Comparison of ENCODE assay signal across 10 cellular contexts in genomic region chr3:18237251-18238005, GRCh38.
A peak's percentile ranks its signal among the peaks of the same experiment; 100 is the strongest.
DNase-seq lines count a peak whose midpoint lies in the region; ATAC-seq and TF ChIP-seq lines count a peak whose summit lies in the region.
"Had no signal": no experiment of that assay in that cellular context is flagged by ENCODE, and none has a peak within 500 bp of the region (broad histone marks: within the 10 kb centered on the region; RNA-seq: fewer than 3 reads in every experiment).

No MANE protein-coding gene starts in this region.

- H3K4me3 Mint-ChIP-seq in activated CD8-positive, alpha-beta memory T cell treated with anti-CD3 and anti-CD28 coated beads, Interleukin-2, amount 10 ng/mL, durations not matched to agents 7 days and 5 days: no peak overlapping the region
- H3K4me3 Mint-ChIP-seq: T-helper 1 cell treated with Interleukin-12 subunit alpha and Interleukin-12 subunit beta and Interleukin-4 antibody, amounts not matched to agents 30 μg/mL and 1 μg/mL, for 36 hours had no signal

- H3K4me3 ChIP-seq in retinal pigment epithelial cell (ENCODE audit: low read length): no peak overlapping the region

- no peaks in the 10 kb centered on the region for H3K9me3 Mint-ChIP-seq in activated CD8-positive, alpha-beta memory T cell treated with anti-CD3 and anti-CD28 coated beads, Interleukin-2, amount 10 ng/mL, durations not matched to agents 7 days and 5 days (ENCODE audit: low read depth)
- H3K9me3 Mint-ChIP-seq: T-helper 1 cell treated with Interleukin-12 subunit alpha and Interleukin-12 subunit beta and Interleukin-4 antibody, amounts not matched to agents 30 μg/mL and 1 μg/mL, for 36 hours had no signal

- CTCF ChIA-PET in activated CD8-positive, alpha-beta memory T cell treated with anti-CD3 and anti-CD28 coated beads, Interleukin-2, amount 10 ng/mL, durations not matched to agents 7 days and 5 days (lab: Charles Lee): no interaction called here

- H3K27me3 Mint-ChIP-seq in activated CD8-positive, alpha-beta memory T cell treated with anti-CD3 and anti-CD28 coated beads, Interleukin-2, amount 10 ng/mL, durations not matched to agents 7 days and 5 days: peaks cover 49% of the 10 kb centered on the region

- H3K36me3 Mint-ChIP-seq in activated CD8-positive, alpha-beta memory T cell treated with anti-CD3 and anti-CD28 coated beads, Interleukin-2, amount 10 ng/mL, durations not matched to agents 7 days and 5 days: peaks cover 1% of the 10 kb centered on the region

- ATAC-seq in activated CD8-positive, alpha-beta memory T cell treated with anti-CD3 and anti-CD28 coated beads, Interleukin-2, amount 10 ng/mL, durations not matched to agents 7 days and 5 days: peak; percentile 93
- peak; percentile 98 for ATAC-seq in HG02884 (IDR thresholded peaks at IDR 0.05; ENCODE audit: unreplicated experiment)

- TF ChIP-seq CTCF in retinal pigment epithelial cell (conservative IDR thresholded peaks at IDR 0.05; ENCODE audit: low read depth, low read length): no peak

- H3K27ac Mint-ChIP-seq in activated CD8-positive, alpha-beta memory T cell treated with anti-CD3 and anti-CD28 coated beads, Interleukin-2, amount 10 ng/mL, durations not matched to agents 7 days and 5 days: peak overlapping the region; percentile 45
- H3K27ac Mint-ChIP-seq: T-helper 1 cell treated with Interleukin-12 subunit alpha and Interleukin-12 subunit beta and Interleukin-4 antibody, amounts not matched to agents 30 μg/mL and 1 μg/mL, for 36 hours had no signal

- peaks cover 23% of the 10 kb centered on the region for H3K4me1 Mint-ChIP-seq in activated CD8-positive, alpha-beta memory T cell treated with anti-CD3 and anti-CD28 coated beads, Interleukin-2, amount 10 ng/mL, durations not matched to agents 7 days and 5 days

- peak; percentile 55 for DNase-seq in activated CD8-positive, alpha-beta memory T cell treated with anti-CD3 and anti-CD28 coated beads, Interleukin-2, amount 10 ng/mL, durations not matched to agents 7 days and 5 days
- no peak for DNase-seq in activated CD8-positive, alpha-beta memory T cell treated with anti-CD3 and anti-CD28 coated beads, Interleukin-2, amount 50 U/mL, for 4 hours
- DNase-seq in NOMO-1 treated with dmso at 0.1 percent for 144 hours (lab: John Stamatoyannopoulos, UW; ENCODE audit: unreplicated experiment) (peak; percentile 18), retinal pigment epithelial cell (ENCODE audit: low read depth) (peak; percentile 48), epidermal melanocyte (ENCODE audit: insufficient read length, low spot score) (no peak), GOT3 (lab: John Stamatoyannopoulos, UW) (no peak)
- DNase-seq in activated T-cell treated with anti-CD3 and anti-CD28 coated beads, Interleukin-2, amount 50 U/mL, for 48 hours: no peak
- DNase-seq: DMS 273 treated with DMSO at 0.1 percent for 48 hours had no signal

Comparison
In these comparisons a context has a peak if more than half of its experiments do, and no peak if none do; other contexts are left out.
1. DNase-seq: peak in activated CD8-positive, alpha-beta memory T cell treated with anti-CD3 and anti-CD28 coated beads, Interleukin-2, amount 10 ng/mL, durations not matched to agents 7 days and 5 days (single experiment), NOMO-1 treated with dmso at 0.1 percent for 144 hours (single experiment) and retinal pigment epithelial cell (single experiment); none in activated CD8-positive, alpha-beta memory T cell treated with anti-CD3 and anti-CD28 coated beads, Interleukin-2, amount 50 U/mL, for 4 hours (single experiment), epidermal melanocyte (single experiment), GOT3 (single experiment) and activated T-cell treated with anti-CD3 and anti-CD28 coated beads, Interleukin-2, amount 50 U/mL, for 48 hours (0 of 2).